In the genomic region with DNA sequence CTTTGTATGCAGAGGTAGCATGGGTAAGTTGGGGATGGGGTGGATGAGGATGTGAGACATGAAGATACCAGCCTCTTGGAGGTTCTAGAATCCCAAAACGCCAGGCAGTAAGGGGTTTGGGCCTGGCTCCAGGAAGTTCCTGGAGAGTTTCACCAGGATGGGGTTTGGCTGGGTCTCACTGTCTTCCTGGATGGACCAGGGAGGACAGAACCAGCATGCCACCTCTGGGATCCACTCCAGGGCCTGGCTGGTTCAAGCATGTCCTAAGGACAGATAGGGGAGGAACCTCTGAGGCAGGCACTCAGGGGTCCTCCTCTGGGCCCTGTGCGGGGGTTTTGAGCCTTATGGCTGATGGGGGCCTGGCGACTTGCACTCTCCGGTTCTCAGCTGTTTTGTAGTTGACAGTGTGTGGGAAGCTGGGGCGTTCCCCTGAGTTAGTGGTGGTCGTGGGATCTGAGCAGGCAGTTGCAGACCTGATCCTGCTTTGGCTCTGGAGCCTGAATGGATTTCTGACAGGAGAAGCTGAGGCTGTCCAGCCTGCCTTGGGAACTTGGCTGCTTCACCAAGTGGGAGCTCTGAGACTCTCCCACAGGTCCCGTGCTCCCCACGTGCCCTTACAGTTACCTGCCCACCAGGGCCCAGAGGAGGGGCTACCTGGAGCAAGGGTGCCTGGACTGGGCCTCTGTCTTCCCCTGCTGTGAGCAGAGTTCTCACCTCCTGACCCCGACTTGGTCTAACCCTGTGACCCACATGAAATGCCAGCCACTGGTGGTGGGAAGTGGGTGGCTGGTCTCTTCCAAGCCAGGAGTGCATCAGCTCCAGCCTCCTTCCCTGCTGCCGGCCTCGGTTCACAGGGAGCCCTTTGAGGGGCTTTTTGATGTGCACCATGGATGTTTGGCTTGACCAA, we compare ENCODE assay signal across 18 cellular contexts.
DNase-seq lines count a peak whose midpoint lies in the region; ATAC-seq and TF ChIP-seq lines count a peak whose summit lies in the region.
"Had no signal": no experiment of that assay in that cellular context is flagged by ENCODE, and none has a peak within 500 bp of the region (broad histone marks: within the 10 kb centered on the region; RNA-seq: fewer than 3 reads in every experiment).

No MANE protein-coding gene starts in this region.

- H3K36me3 ChIP-seq in upper lobe of right lung: no peaks in the 10 kb centered on the region
- H3K36me3 ChIP-seq in upper lobe of left lung: peaks cover 0 to 6% (median 0%) of the 10 kb centered on the region in 4 donors

- H3K4me3 ChIP-seq in fibroblast of villous mesenchyme (ENCODE audit: low read depth, low read length) (no peak overlapping the region), upper lobe of right lung (no peak overlapping the region), upper lobe of left lung (no peak overlapping the region)
- H3K4me3 ChIP-seq: PC-9, psoas muscle had no signal

- TF ChIP-seq CTCF in fibroblast of villous mesenchyme (IDR thresholded peaks at IDR 0.05; ENCODE audit: insufficient read depth, low read depth, low read length): no peak
- TF ChIP-seq CTCF in nephron progenitor cell (IDR thresholded peaks at IDR 0.05): no peak
- TF ChIP-seq CTCF in upper lobe of right lung (IDR thresholded peaks at IDR 0.05): no peak
- TF ChIP-seq CTCF in upper lobe of left lung (IDR thresholded peaks at IDR 0.05): no peak

- peaks cover 18% of the 10 kb centered on the region for H3K4me1 ChIP-seq in upper lobe of right lung
- peaks cover 8 to 25% (median 12%) of the 10 kb centered on the region in 4 donors for H3K4me1 ChIP-seq in upper lobe of left lung

- peak overlapping the region; percentile 14 for H3K27ac Mint-ChIP-seq in nephron progenitor cell
- H3K27ac Mint-ChIP-seq: CD4-positive, alpha-beta T cell had no signal

- H3K27ac ChIP-seq in upper lobe of right lung (no peak overlapping the region), upper lobe of left lung (no peak overlapping the region)
- H3K27ac ChIP-seq: PC-9 had no signal

- H3K27me3 ChIP-seq in upper lobe of right lung: no peaks in the 10 kb centered on the region
- no peaks in the 10 kb centered on the region for H3K27me3 ChIP-seq in upper lobe of left lung

- H3K4me1 Mint-ChIP-seq in nephron progenitor cell: peaks cover 55% of the 10 kb centered on the region

- peaks cover 5% of the 10 kb centered on the region for H3K27me3 Mint-ChIP-seq in nephron progenitor cell (ENCODE audit: low read depth, poor library complexity)
- H3K27me3 Mint-ChIP-seq: CD4-positive, alpha-beta T cell had no signal

- ATAC-seq in Right ventricle myocardium inferior: peak; percentile 23
- ATAC-seq in upper lobe of right lung: no peak
- no peak for ATAC-seq in HG02840 (IDR thresholded peaks at IDR 0.05; ENCODE audit: low FRiP score, unreplicated experiment)
- ATAC-seq in upper lobe of left lung (ENCODE audit: low FRiP score in 2 of 2): no peak
- ATAC-seq in HG03378 (IDR thresholded peaks at IDR 0.05; ENCODE audit: unreplicated experiment): no peak

- DNase-seq in Right ventricle myocardium inferior (ENCODE audit: missing footprints) (no peak), cardiac septum (ENCODE audit: low spot score) (no peak), fibroblast of villous mesenchyme (ENCODE audit: low read depth) (peak; percentile 17), nephron progenitor cell (no peak), upper lobe of right lung (peak; percentile 49), upper lobe of left lung (no peak)
- DNase-seq: ACHN; activated CD4-positive, alpha-beta T cell treated with anti-CD3 and anti-CD28 coated beads, Interleukin-2, amount 50 U/mL, for 4 hours; CD4-positive, alpha-beta T cell; DMS79; effector CD4-positive, alpha-beta T cell; HCEC 1CT; NCI-H1105; PC-9; stimulated activated naive CD4-positive, alpha-beta T cell had no signal

- no peak overlapping the region for H3K4me3 Mint-ChIP-seq in nephron progenitor cell
- H3K4me3 Mint-ChIP-seq: CD4-positive, alpha-beta T cell had no signal

- H3K9me3 Mint-ChIP-seq in nephron progenitor cell: no peaks in the 10 kb centered on the region
- H3K9me3 Mint-ChIP-seq: CD4-positive, alpha-beta T cell had no signal

- H3K9me3 ChIP-seq in upper lobe of right lung: no peaks in the 10 kb centered on the region
- no peaks in the 10 kb centered on the region for H3K9me3 ChIP-seq in upper lobe of left lung
- H3K9me3 ChIP-seq: psoas muscle had no signal

- H3K36me3 Mint-ChIP-seq in nephron progenitor cell (ENCODE audit: low read depth): no peaks in the 10 kb centered on the region

- WGBS in upper lobe of left lung, 2 donors: 89 to 90% methylated on average over 6 to 11 of the region's 11 CpGs

- no peak for TF ChIP-seq POLR2A in upper lobe of left lung (IDR thresholded peaks at IDR 0.05)

- intact Hi-C loops in Right ventricle myocardium inferior (cut with DNase I) (no loop called here), cardiac septum (cut with DNase I) (no loop called here), upper lobe of right lung (cut with DNase I) (no loop called here)

- TF ChIP-seq EP300 in upper lobe of left lung (IDR thresholded peaks at IDR 0.05): no peak

Comparison
In these comparisons a context has a peak if more than half of its experiments do, and no peak if none do; other contexts are left out.
1. DNase-seq: peak in fibroblast of villous mesenchyme (single experiment) and upper lobe of right lung (single experiment); none in Right ventricle myocardium inferior (single experiment), cardiac septum (single experiment), nephron progenitor cell (single experiment) and upper lobe of left lung (0 of 2).